10 cellular contexts compared by ENCODE assay signal in the genomic region with DNA sequence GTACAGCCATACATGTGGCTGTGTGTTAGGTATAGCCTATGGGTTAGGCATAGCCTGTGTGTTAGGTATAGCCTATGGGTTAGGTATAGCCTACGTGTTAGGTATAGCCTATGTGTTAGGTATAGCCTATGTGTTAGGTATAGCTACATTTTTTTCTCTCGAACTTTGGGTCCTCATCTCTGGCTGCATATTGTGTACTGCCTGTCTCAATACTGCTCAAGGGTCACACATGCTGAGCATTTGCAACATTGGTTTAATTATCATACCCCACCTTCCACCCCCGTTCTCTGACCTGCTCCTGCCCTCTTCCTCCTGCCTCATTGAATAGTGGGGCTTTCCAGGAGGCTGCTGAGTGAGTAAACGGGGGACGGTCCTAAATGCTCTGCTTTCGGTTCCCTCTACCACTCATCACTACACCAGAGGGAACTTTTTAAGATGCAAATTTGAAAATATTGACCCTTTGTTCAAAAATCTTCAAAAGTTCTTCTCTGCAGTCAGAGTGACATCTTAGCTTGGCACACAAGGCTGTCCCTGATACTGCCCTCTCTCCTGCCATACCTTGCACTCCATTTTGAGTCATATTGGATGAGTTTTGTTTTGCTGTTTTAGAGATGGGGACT. TPM values are rescaled to one million over a fixed set of nuclear protein-coding genes. Genes with fewer than 3 reads are reported as not detected.
DNase-seq lines count a peak whose midpoint lies in the region; ATAC-seq and TF ChIP-seq lines count a peak whose summit lies in the region.
"Had no signal": no experiment of that assay in that cellular context is flagged by ENCODE, and none has a peak within 500 bp of the region (broad histone marks: within the 10 kb centered on the region; RNA-seq: fewer than 3 reads in every experiment).

No MANE protein-coding gene starts in this region.

- no peak overlapping the region for H3K27ac ChIP-seq in coronary artery
- H3K27ac ChIP-seq in CD4-positive, alpha-beta memory T cell (ENCODE audit: low read depth, low read length), result no peak overlapping the region

- H3K4me3 ChIP-seq in coronary artery (no peak overlapping the region), HAP-1 (no peak overlapping the region)
- no peak overlapping the region for H3K4me3 ChIP-seq in CD4-positive, alpha-beta memory T cell (ENCODE audit: low read length in 2 of 2)
- H3K4me3 ChIP-seq: K562 had no signal

- DNase-seq in coronary artery (ENCODE audit: low spot score), result peak; percentile 22
- DNase-seq in left lobe of liver (ENCODE audit: low spot score), result no peak
- DNase-seq in CD4-positive, alpha-beta memory T cell, result no peak
- no peak for DNase-seq in ecto neural progenitor cell (ENCODE audit: low spot score)
- DNase-seq in HAP-1 (ENCODE audit: low spot score in 2 of 2), result no peak
- DNase-seq: SHP77 had no signal

- peaks cover 5 to 13% (median 9%) of the 10 kb centered on the region in 4 donors for H3K4me1 Mint-ChIP-seq in CD4-positive, alpha-beta memory T cell

- H3K27me3 Mint-ChIP-seq in CD4-positive, alpha-beta memory T cell, result no peaks in the 10 kb centered on the region

- no peak for TF ChIP-seq CTCF in coronary artery (IDR thresholded peaks at IDR 0.05)

- no peaks in the 10 kb centered on the region for H3K4me1 ChIP-seq in CD4-positive, alpha-beta memory T cell (ENCODE audit: insufficient read depth, low read length)
- no peaks in the 10 kb centered on the region for H3K4me1 ChIP-seq in HAP-1

- H3K4me3 Mint-ChIP-seq in CD4-positive, alpha-beta memory T cell, result no peak overlapping the region

- H3K27me3 ChIP-seq in CD4-positive, alpha-beta memory T cell (ENCODE audit: insufficient read depth, low read length), result no peaks in the 10 kb centered on the region
- H3K27me3 ChIP-seq in HAP-1 (ENCODE audit: low read depth), result no peaks in the 10 kb centered on the region

- in situ Hi-C loops in HAP-1 (cut with MboI; ENCODE audit: low sequenced_read_pairs), result no loop called here

- peak overlapping the region in 3 of 7 donors; percentile 14 to 75 (median 74) for H3K27ac Mint-ChIP-seq in CD4-positive, alpha-beta memory T cell

- intact Hi-C loops in CD4-positive, alpha-beta memory T cell (cut with micrococcal nuclease), result no loop called here

- CTCF ChIA-PET in CD4-positive, alpha-beta memory T cell (lab: Charles Lee; ENCODE audit: partially characterized antibody), result no interaction called here

- POLR2A ChIA-PET in CD4-positive, alpha-beta memory T cell (lab: Charles Lee; ENCODE audit: partially characterized antibody), result interaction anchor here (1.6 kb wide), 1 partner anchor 50 kb away, joined by 3 read pairs; no protein-coding TSS in a partner anchor

- H3K36me3 Mint-ChIP-seq in CD4-positive, alpha-beta memory T cell, result peaks cover 77 to 79% of the 10 kb centered on the region in 2 donors

- peaks cover 0 to 2% (median 0%) of the 10 kb centered on the region in 8 donors for H3K9me3 Mint-ChIP-seq in CD4-positive, alpha-beta memory T cell

- peaks cover 28% of the 10 kb centered on the region for H3K36me3 ChIP-seq in CD4-positive, alpha-beta memory T cell (ENCODE audit: insufficient read depth, low read length)
- no peaks in the 10 kb centered on the region for H3K36me3 ChIP-seq in HAP-1 (replicated peaks)

- H3K9me3 ChIP-seq in CD4-positive, alpha-beta memory T cell (ENCODE audit: control insufficient read depth in 1 of 2, low read length in 2 of 2), result no peaks in the 10 kb centered on the region
- no peaks in the 10 kb centered on the region for H3K9me3 ChIP-seq in HAP-1

- ATAC-seq in GM18519 (IDR thresholded peaks at IDR 0.05; ENCODE audit: low FRiP score, unreplicated experiment), result peak; percentile 90
- peak; percentile 96 for ATAC-seq in GM21381 (IDR thresholded peaks at IDR 0.05; ENCODE audit: unreplicated experiment)
- peak; percentile 90 for ATAC-seq in HG03097 (IDR thresholded peaks at IDR 0.05; ENCODE audit: low FRiP score, unreplicated experiment)
- ATAC-seq in left lobe of liver, result no peak
- ATAC-seq: K562 had no signal

RNA-seq across cellular contexts. Expression of gene OR2B11, which starts 17.8 kb away (rescaled TPM):
- not detected for total RNA-seq in left lobe of liver
- not detected for total RNA-seq in CD4-positive, alpha-beta memory T cell
- polyA plus RNA-seq in CD4-positive, alpha-beta memory T cell, result not detected
- total RNA-seq: K562 had no signal
- polyA plus RNA-seq: K562 had no signal

RNA-seq across cellular contexts. Expression of gene NLRP3, which starts 24.1 kb away (rescaled TPM):
- total RNA-seq in left lobe of liver, result 0.33 TPM
- total RNA-seq in CD4-positive, alpha-beta memory T cell, result 10 to 100 TPM; 13.8 to 14.6 TPM
- polyA plus RNA-seq in CD4-positive, alpha-beta memory T cell, result 1 to 10 TPM; 3.4 to 4.5 TPM
- total RNA-seq: K562 had no signal
- polyA plus RNA-seq: K562 had no signal

Comparison
In these comparisons a context has a peak if more than half of its experiments do, and no peak if none do; other contexts are left out.
1. RNA of gene NLRP3, which starts 24.1 kb away (total RNA-seq): 13.8 to 14.6 TPM in CD4-positive, alpha-beta memory T cell; 0.33 TPM in left lobe of liver (single experiment); every median in the first group is over 10 times any median in the second.